15 cellular contexts compared by ENCODE assay signal in the genomic region with DNA sequence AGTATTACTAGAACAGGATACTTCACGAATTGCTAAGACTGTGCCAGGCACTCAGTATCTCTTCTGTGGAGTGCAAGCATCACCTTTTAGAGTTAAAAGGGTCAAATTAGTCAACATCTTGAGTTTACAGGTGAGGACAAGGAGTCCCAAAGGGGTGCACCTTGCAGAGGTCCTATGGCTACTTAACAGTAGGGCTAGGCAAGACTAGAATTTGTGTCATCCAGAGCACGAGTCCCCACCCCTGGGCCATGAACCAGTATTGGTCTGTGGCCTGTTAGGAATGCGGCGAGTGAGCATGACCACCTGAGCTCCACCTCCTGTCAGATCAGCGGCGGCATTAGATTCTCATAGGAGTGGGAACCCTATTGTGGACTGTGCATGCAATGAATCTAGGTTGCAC. TPM values are rescaled to one million over a fixed set of nuclear protein-coding genes. Genes with fewer than 3 reads are reported as not detected.
DNase-seq lines count a peak whose midpoint lies in the region; TF ChIP-seq lines count a peak whose summit lies in the region.
"Had no signal": no experiment of that assay in that cellular context is flagged by ENCODE, and none has a peak within 500 bp of the region (broad histone marks: within the 10 kb centered on the region; RNA-seq: fewer than 3 reads in every experiment).

No MANE protein-coding gene starts in this region.

- H3K27me3 Mint-ChIP-seq in MCF 10A (ENCODE audit: insufficient read depth, unreplicated experiment), result no peaks in the 10 kb centered on the region
- H3K27me3 Mint-ChIP-seq: effector memory CD8-positive, alpha-beta T cell had no signal

- H3K79me2 ChIP-seq in Karpas-422 (ENCODE audit: low read length), result no peaks in the 10 kb centered on the region

- H3K27ac ChIP-seq in Peyer's patch (peak overlapping the region; percentile 27 to 91 (median 66)), mesodermal cell (ENCODE audit: low read depth, low read length, severe bottlenecking) (peak overlapping the region; percentile 92), tibial artery (peak overlapping the region; percentile 99 to 100), Karpas-422 (ENCODE audit: low read length) (no peak overlapping the region)
- H3K27ac ChIP-seq: KMS-11 had no signal

- no peak overlapping the region for H3K9ac ChIP-seq in Karpas-422 (ENCODE audit: low read length)
- H3K9ac ChIP-seq: KMS-11 had no signal

- H3K4me1 ChIP-seq in Peyer's patch (peaks cover 0 to 23% (median 4%) of the 10 kb centered on the region in 4 donors), mesodermal cell (ENCODE audit: control insufficient read depth, insufficient read depth, low read length, poor library complexity, severe bottlenecking) (peaks cover 38% of the 10 kb centered on the region), tibial artery (peaks cover 0 to 94% (median 71%) of the 10 kb centered on the region in 4 donors), Karpas-422 (ENCODE audit: low read length) (no peaks in the 10 kb centered on the region)

- H3K4me2 ChIP-seq in Karpas-422 (ENCODE audit: low read depth, low read length, poor library complexity, severe bottlenecking), result no peak overlapping the region
- H3K4me2 ChIP-seq: KMS-11 had no signal

- H3K9me2 ChIP-seq in Karpas-422 (replicated peaks; ENCODE audit: insufficient read depth, low read length), result no peaks in the 10 kb centered on the region

- H3K9me3 ChIP-seq in Peyer's patch (no peaks in the 10 kb centered on the region), mesodermal cell (ENCODE audit: control insufficient read depth, low read length) (no peaks in the 10 kb centered on the region), tibial artery (no peaks in the 10 kb centered on the region), Karpas-422 (ENCODE audit: low read length) (no peaks in the 10 kb centered on the region)

- DNase-seq in Peyer's patch (no peak), MCF 10A (ENCODE audit: unreplicated experiment) (no peak), tibial artery (no peak), hypothalamus (lab: John Stamatoyannopoulos, UW) (no peak), NCI-H2171 (lab: John Stamatoyannopoulos, UW) (no peak), Karpas-422 (no peak)
- DNase-seq: activated naive CD8-positive, alpha-beta T cell treated with anti-CD3 and anti-CD28 coated beads, Interleukin-2, amount 10 ng/mL, durations not matched to agents 7 days and 5 days; effector memory CD8-positive, alpha-beta T cell; NCI-H2081; nephron progenitor cell; T-helper 2 cell had no signal

- TF ChIP-seq POLR2A in Peyer's patch (IDR thresholded peaks at IDR 0.05), result no peak

- peaks cover 8% of the 10 kb centered on the region for H3K36me3 Mint-ChIP-seq in MCF 10A (ENCODE audit: insufficient read depth, unreplicated experiment)
- H3K36me3 Mint-ChIP-seq: activated naive CD8-positive, alpha-beta T cell treated with anti-CD3 and anti-CD28 coated beads, Interleukin-2, amount 10 ng/mL, durations not matched to agents 7 days and 5 days had no signal

- no peak overlapping the region for H3K4me3 Mint-ChIP-seq in MCF 10A (ENCODE audit: unreplicated experiment)
- H3K4me3 Mint-ChIP-seq: activated CD8-positive, alpha-beta T cell treated with anti-CD3 and anti-CD28 coated beads, Interleukin-2, amount 10 ng/mL, durations not matched to agents 7 days and 5 days; activated naive CD8-positive, alpha-beta T cell treated with anti-CD3 and anti-CD28 coated beads, Interleukin-2, amount 10 ng/mL, durations not matched to agents 7 days and 5 days; effector memory CD8-positive, alpha-beta T cell; nephron progenitor cell had no signal

- peak overlapping the region; percentile 97 for H3K27ac Mint-ChIP-seq in MCF 10A (ENCODE audit: low read depth, unreplicated experiment)
- H3K27ac Mint-ChIP-seq: activated CD8-positive, alpha-beta T cell treated with anti-CD3 and anti-CD28 coated beads, Interleukin-2, amount 10 ng/mL, durations not matched to agents 7 days and 5 days; activated naive CD8-positive, alpha-beta T cell treated with anti-CD3 and anti-CD28 coated beads, Interleukin-2, amount 10 ng/mL, durations not matched to agents 7 days and 5 days; effector memory CD8-positive, alpha-beta T cell had no signal

- no peaks in the 10 kb centered on the region for H3K9me3 Mint-ChIP-seq in MCF 10A (ENCODE audit: unreplicated experiment)
- H3K9me3 Mint-ChIP-seq: activated naive CD8-positive, alpha-beta T cell treated with anti-CD3 and anti-CD28 coated beads, Interleukin-2, amount 10 ng/mL, durations not matched to agents 7 days and 5 days; effector memory CD8-positive, alpha-beta T cell; nephron progenitor cell had no signal

- WGBS in mesodermal cell (ENCODE audit: insufficient coverage in 2 of 2), 2 experiments, result 98 to 100% methylated on average over 6 of the region's 6 CpGs

- H3K4me3 ChIP-seq in Peyer's patch (no peak overlapping the region), mesodermal cell (ENCODE audit: extremely low read depth, insufficient read depth, low read length, poor library complexity, severe bottlenecking) (no peak overlapping the region), tibial artery (no peak overlapping the region), Karpas-422 (ENCODE audit: low read length) (no peak overlapping the region)
- H3K4me3 ChIP-seq: GM12878 had no signal

- H4K20me1 ChIP-seq in Karpas-422 (ENCODE audit: insufficient read depth, low read depth, low read length), result no peaks in the 10 kb centered on the region

- intact Hi-C loops in MCF 10A (cut with micrococcal nuclease) (no loop called here), tibial artery (cut with DNase I; ENCODE audit: low total_unique reads) (no loop called here)

- POLR2A ChIA-PET in MCF 10A (lab: Yijun Ruan, JAX), result interaction anchor here (1.3 to 9.4 kb wide), 5 partner anchors 8 to 1009 kb away, joined by 3 to 340 read pairs (median 41); partner anchors contain the start of genes DSTN, MGME1 and SNX5

- H2AFZ ChIP-seq in Karpas-422 (ENCODE audit: low read length), result no peak overlapping the region

- H3K27me3 ChIP-seq in Peyer's patch (no peaks in the 10 kb centered on the region), tibial artery (no peaks in the 10 kb centered on the region), Karpas-422 (ENCODE audit: low read length) (no peaks in the 10 kb centered on the region)

- CTCF ChIA-PET in MCF 10A (lab: Yijun Ruan, JAX), result interaction anchor here (0.6 to 7.7 kb wide), 7 partner anchors 13 to 835 kb away, joined by 3 to 72 read pairs (median 11); partner anchors contain the start of gene DSTN

- no peaks in the 10 kb centered on the region for H3K36me3 ChIP-seq in Peyer's patch
- H3K36me3 ChIP-seq in mesodermal cell (ENCODE audit: control insufficient read depth, insufficient read depth, low read length), result no peaks in the 10 kb centered on the region
- H3K36me3 ChIP-seq in tibial artery, result no peaks in the 10 kb centered on the region
- no peaks in the 10 kb centered on the region for H3K36me3 ChIP-seq in Karpas-422 (ENCODE audit: insufficient read depth, low read length)

- no TSS peak for BruUV-seq in MCF 10A (replicated peaks; lab: Mats Ljungman, UMichigan)

- peaks cover 36% of the 10 kb centered on the region for H3K4me1 Mint-ChIP-seq in MCF 10A (ENCODE audit: insufficient read depth, unreplicated experiment)

- TF ChIP-seq CTCF in Peyer's patch (IDR thresholded peaks at IDR 0.05) (no peak), MCF 10A (IDR thresholded peaks at IDR 0.05; ENCODE audit: unreplicated experiment) (no peak), tibial artery (IDR thresholded peaks at IDR 0.05) (no peak)

RNA-seq across cellular contexts. Expression of gene DSTN, which starts 10.5 kb away (rescaled TPM):
- 100 to 1,000 TPM; 111 to 151 (median 117) TPM for total RNA-seq in Peyer's patch
- 217 and 280 TPM in 2 replicates for total RNA-seq in MCF 10A (2022)
- 506 TPM for polyA plus RNA-seq in mesodermal cell (2013, experiment 1 of 2)
- polyA plus RNA-seq in mesodermal cell (2013, experiment 2 of 2), result 508 TPM
- total RNA-seq in Karpas-422 (2014; rRNA removed; shearing (Covaris generic); ENCODE audit: low replicate concordance), result 8.9 and 9.5 TPM in 2 replicates

RNA-seq across cellular contexts. Expression of gene BFSP1, which starts 28.2 kb away (rescaled TPM):
- 1 to 10 TPM in 1 of 4 donors, under 1 TPM in 1, not detected in 2; 0.57 to 2.5 TPM for total RNA-seq in Peyer's patch
- total RNA-seq in MCF 10A (2022), result 3.5 and 3.9 TPM in 2 replicates
- polyA plus RNA-seq in mesodermal cell (2013, experiment 1 of 2), result 5.2 TPM
- polyA plus RNA-seq in mesodermal cell (2013, experiment 2 of 2), result 5.0 TPM
- total RNA-seq in Karpas-422 (2014; rRNA removed; shearing (Covaris generic); ENCODE audit: low replicate concordance), result not detected in 2 replicates

Comparison
In these comparisons a context has a peak if more than half of its experiments do, and no peak if none do; other contexts are left out.
1. RNA of gene DSTN, which starts 10.5 kb away (total RNA-seq): 217 to 280 TPM in MCF 10A and 111 to 151 TPM in Peyer's patch; 8.9 to 9.5 TPM in Karpas-422; every median in the first group is over 10 times any median in the second.